Comparison of ENCODE assay signal across 26 cellular contexts in the genomic region with DNA sequence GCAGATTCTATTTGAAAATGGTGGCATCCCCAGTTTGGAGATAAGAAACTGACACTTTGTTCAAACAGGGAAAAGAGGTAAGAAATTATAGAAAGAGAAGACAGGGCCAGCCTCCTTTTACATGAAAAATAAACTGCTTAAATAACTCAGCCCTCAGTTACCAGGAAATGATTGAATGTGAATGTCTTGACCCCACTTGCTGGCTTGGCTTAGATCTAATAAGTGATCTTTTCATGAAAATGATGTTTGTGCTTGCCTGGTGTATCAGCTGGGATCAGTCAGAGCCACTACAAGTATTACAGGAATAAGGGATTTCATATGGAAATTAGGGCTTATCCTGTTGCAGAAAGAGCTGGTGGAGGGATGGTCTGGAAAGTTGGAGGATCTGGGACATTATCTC. TPM values are rescaled to one million over a fixed set of nuclear protein-coding genes. Genes with fewer than 3 reads are reported as not detected.
DNase-seq lines count a peak whose midpoint lies in the region; ATAC-seq and TF ChIP-seq lines count a peak whose summit lies in the region.
"Had no signal": no experiment of that assay in that cellular context is flagged by ENCODE, and none has a peak within 500 bp of the region (broad histone marks: within the 10 kb centered on the region; RNA-seq: fewer than 3 reads in every experiment).

No MANE protein-coding gene starts in this region.

- DNase-seq in dermis blood vessel endothelial cell (peak; percentile 30), epithelial cell of proximal tubule (ENCODE audit: low read depth) (peak; percentile 18), renal cortical epithelial cell (ENCODE audit: low read depth) (peak; percentile 54), NCI-H2196 treated with DMSO at 0.1 percent for 48 hours (lab: John Stamatoyannopoulos, UW; ENCODE audit: unreplicated experiment) (no peak)
- no peak for DNase-seq in activated CD4-positive, alpha-beta T cell treated with anti-CD3 and anti-CD28 coated beads, Interleukin-2, amount 10 ng/mL, durations not matched to agents 24 days and 14 days
- DNase-seq: 8988T; ACHN; BE2C; C1 segment of cervical spinal cord; CD4-positive, alpha-beta memory T cell; CD4-positive, CD25-positive, alpha-beta regulatory T cell; CD8-positive, alpha-beta memory T cell; COR-L47; DMS 273 treated with DMSO at 0.1 percent for 48 hours; DMS153; DMS53; DMS79; DND-41; EL; GDM1 had no signal

- intact Hi-C loops in activated CD4-positive, alpha-beta T cell treated with anti-CD3 and anti-CD28 coated beads, Interleukin-2, amount 10 ng/mL, durations not matched to agents 24 days and 14 days (cut with micrococcal nuclease), result no loop called here

- no peaks in the 10 kb centered on the region for H3K9me3 Mint-ChIP-seq in nephron
- no peaks in the 10 kb centered on the region for H3K9me3 Mint-ChIP-seq in activated CD4-positive, alpha-beta T cell treated with anti-CD3 and anti-CD28 coated beads, Interleukin-2, amount 10 ng/mL, durations not matched to agents 24 days and 14 days
- H3K9me3 Mint-ChIP-seq: CD4-positive, alpha-beta memory T cell; CD8-positive, alpha-beta memory T cell had no signal

- H3K27ac Mint-ChIP-seq in nephron, result peak overlapping the region; percentile 78 to 88 (median 81)
- no peak overlapping the region for H3K27ac Mint-ChIP-seq in activated CD4-positive, alpha-beta T cell treated with anti-CD3 and anti-CD28 coated beads, Interleukin-2, amount 10 ng/mL, durations not matched to agents 24 days and 14 days
- H3K27ac Mint-ChIP-seq: CD14-positive monocyte; CD4-positive, alpha-beta memory T cell; CD4-positive, CD25-positive, alpha-beta regulatory T cell; CD8-positive, alpha-beta memory T cell had no signal

- H3K27me3 Mint-ChIP-seq in nephron (ENCODE audit: low read depth), result no peaks in the 10 kb centered on the region
- H3K27me3 Mint-ChIP-seq in activated CD4-positive, alpha-beta T cell treated with anti-CD3 and anti-CD28 coated beads, Interleukin-2, amount 10 ng/mL, durations not matched to agents 24 days and 14 days, result no peaks in the 10 kb centered on the region

- H3K4me1 Mint-ChIP-seq in nephron, result peaks cover 25% of the 10 kb centered on the region
- no peaks in the 10 kb centered on the region for H3K4me1 Mint-ChIP-seq in activated CD4-positive, alpha-beta T cell treated with anti-CD3 and anti-CD28 coated beads, Interleukin-2, amount 10 ng/mL, durations not matched to agents 24 days and 14 days
- H3K4me1 Mint-ChIP-seq: CD4-positive, alpha-beta memory T cell; CD4-positive, CD25-positive, alpha-beta regulatory T cell; CD8-positive, alpha-beta memory T cell had no signal

- peaks cover 12% of the 10 kb centered on the region for H3K36me3 Mint-ChIP-seq in nephron (ENCODE audit: low read depth)
- no peaks in the 10 kb centered on the region for H3K36me3 Mint-ChIP-seq in activated CD4-positive, alpha-beta T cell treated with anti-CD3 and anti-CD28 coated beads, Interleukin-2, amount 10 ng/mL, durations not matched to agents 24 days and 14 days (ENCODE audit: low read depth)
- H3K36me3 Mint-ChIP-seq: CD4-positive, alpha-beta memory T cell; CD4-positive, CD25-positive, alpha-beta regulatory T cell; CD8-positive, alpha-beta memory T cell had no signal

- TF ChIP-seq CTCF in epithelial cell of proximal tubule (conservative IDR thresholded peaks at IDR 0.05; ENCODE audit: low read depth, low read length) (no peak), nephron (IDR thresholded peaks at IDR 0.05; ENCODE audit: unreplicated experiment in 3 of 3) (no peak)

- H3K4me3 ChIP-seq in epithelial cell of proximal tubule (ENCODE audit: low read depth, low read length), result no peak overlapping the region
- H3K4me3 ChIP-seq: BLaER1 had no signal

- ATAC-seq in HG03095 (IDR thresholded peaks at IDR 0.05; ENCODE audit: unreplicated experiment) (no peak), GM21381 (IDR thresholded peaks at IDR 0.05; ENCODE audit: unreplicated experiment) (no peak)

- no peak overlapping the region for H3K4me3 Mint-ChIP-seq in nephron
- H3K4me3 Mint-ChIP-seq in activated CD4-positive, alpha-beta T cell treated with anti-CD3 and anti-CD28 coated beads, Interleukin-2, amount 10 ng/mL, durations not matched to agents 24 days and 14 days, result no peak overlapping the region
- H3K4me3 Mint-ChIP-seq: CD14-positive monocyte; CD4-positive, CD25-positive, alpha-beta regulatory T cell; CD8-positive, alpha-beta memory T cell had no signal

RNA-seq across cellular contexts. Expression of a gene that starts 51.9 kb away (rescaled TPM):
- 32.5 and 50.5 TPM in 2 replicates for total RNA-seq in dermis blood vessel endothelial cell
- 51.8 and 56.7 TPM in 2 replicates for total RNA-seq in epithelial cell of proximal tubule
- total RNA-seq in renal cortical epithelial cell, result 37.7 and 57.9 TPM in 2 replicates
- total RNA-seq in activated CD4-positive, alpha-beta T cell treated with anti-CD3 and anti-CD28 coated beads, Interleukin-2, amount 10 ng/mL, durations not matched to agents 24 days and 14 days, result 39.0 and 42.3 TPM in 2 replicates

RNA-seq across cellular contexts. Expression of a gene that starts 58.7 kb away (rescaled TPM):
- total RNA-seq in dermis blood vessel endothelial cell (6.0 and 30.3 TPM in 2 replicates), epithelial cell of proximal tubule (5.9 and 13.2 TPM in 2 replicates), renal cortical epithelial cell (22.1 and 83.1 TPM in 2 replicates)
- 52.3 and 54.5 TPM in 2 replicates for total RNA-seq in activated CD4-positive, alpha-beta T cell treated with anti-CD3 and anti-CD28 coated beads, Interleukin-2, amount 10 ng/mL, durations not matched to agents 24 days and 14 days
- total RNA-seq: G401 had no signal

Comparison
In these comparisons a context has a peak if more than half of its experiments do, and no peak if none do; other contexts are left out.
1. DNase-seq: peak in dermis blood vessel endothelial cell (single experiment), epithelial cell of proximal tubule (single experiment) and renal cortical epithelial cell (single experiment); none in activated CD4-positive, alpha-beta T cell treated with anti-CD3 and anti-CD28 coated beads, Interleukin-2, amount 10 ng/mL, durations not matched to agents 24 days and 14 days (single experiment) and NCI-H2196 treated with DMSO at 0.1 percent for 48 hours (single experiment).